Comparison of ENCODE assay signal across 10 cellular contexts in the genomic region with DNA sequence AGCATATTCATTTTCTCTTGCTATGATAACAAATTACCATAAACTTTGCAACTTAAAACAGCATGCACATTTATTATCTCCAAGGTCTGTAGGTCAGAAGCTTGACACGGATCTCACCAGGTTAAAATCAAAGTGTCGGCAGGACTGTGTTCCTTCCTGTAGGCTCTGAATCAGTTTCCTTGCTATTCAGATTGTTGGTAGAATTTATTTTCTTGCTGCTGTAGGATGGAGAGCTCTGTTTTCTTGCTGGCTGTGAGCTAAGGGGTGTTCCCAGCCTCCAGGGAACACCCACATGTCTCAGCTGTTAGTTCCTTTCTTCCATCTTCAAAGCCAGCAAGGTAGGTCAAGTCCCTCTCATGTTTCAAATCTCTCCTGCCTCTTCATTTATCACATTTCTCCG.
"Had no signal": no experiment of that assay in that cellular context is flagged by ENCODE, and none has a peak within 500 bp of the region (broad histone marks: within the 10 kb centered on the region; RNA-seq: fewer than 3 reads in every experiment).

No MANE protein-coding gene starts in this region.

- DNase-seq: GM23248, H9, HCEC 1CT, HFFc6, IMR-90, KG1 had no signal

- H3K9ac ChIP-seq: GM23248 had no signal

- ATAC-seq: K562 had no signal

- H3K27ac ChIP-seq: GM23248, HL-60 had no signal

- FAIRE-seq: H1, H54, K562 had no signal

- H2AFZ ChIP-seq: GM23248 had no signal

- H3K4me3 ChIP-seq: GM23248, K562 had no signal
